Comparison of ENCODE assay signal across 1 cellular context in the genomic region with DNA sequence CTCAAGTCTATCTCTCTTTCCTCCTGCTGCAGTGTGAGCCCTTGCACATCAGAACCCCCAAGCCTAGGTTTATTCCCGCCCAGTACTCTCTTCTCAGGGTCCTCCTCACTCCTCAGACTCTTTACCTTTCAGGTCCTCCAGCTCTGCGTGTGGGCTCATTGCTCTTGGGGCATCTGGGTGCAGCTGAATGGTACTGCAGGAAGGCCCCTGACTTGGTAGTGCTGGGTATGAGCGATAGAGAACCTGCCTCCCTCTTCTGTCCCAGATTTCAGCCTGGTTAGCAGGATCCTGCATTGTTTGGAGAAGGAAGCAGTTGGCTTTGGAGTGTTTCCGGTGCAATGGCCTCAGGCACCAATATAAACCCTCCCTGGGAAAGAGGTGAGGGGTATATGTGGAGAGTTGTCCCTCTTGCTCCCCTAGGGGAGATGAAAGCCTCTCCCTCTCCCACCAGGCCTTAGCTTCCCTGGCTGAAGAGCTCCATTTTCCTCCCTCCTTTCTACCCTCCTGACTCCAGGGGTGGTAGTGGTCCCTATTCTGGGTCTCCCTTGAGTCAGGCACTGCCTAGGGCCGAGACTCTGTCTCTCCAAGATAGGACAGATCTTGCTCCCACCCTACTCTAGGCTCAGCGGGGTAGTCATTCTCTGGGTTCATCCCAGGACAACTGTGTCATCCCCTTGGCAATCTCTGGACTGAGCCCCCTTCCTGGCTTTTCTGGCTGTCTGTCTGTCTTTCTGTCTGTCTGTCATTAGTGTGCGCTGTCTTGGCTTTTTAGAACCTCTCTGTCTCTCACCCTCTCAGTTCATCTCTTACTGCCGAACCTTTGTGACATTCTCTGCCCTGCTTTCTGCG.
TF ChIP-seq lines count a peak whose summit lies in the region.

No MANE protein-coding gene starts in this region.

TF ChIP-seq in K562, 482 proteins besides CTCF, POLR2A, EP300 and RAD21:
- TF ChIP-seq GMEB1 (CRISPR knock-in tag; IDR thresholded peaks at IDR 0.05) (no peak), NR2C1 (IDR thresholded peaks at IDR 0.05) (no peak), NR2C1 (tag; IDR thresholded peaks at IDR 0.05) (peak; percentile 39; the same call in 1 of the 2 replicates), TEAD1 (CRISPR knock-in tag; IDR thresholded peaks at IDR 0.05) (no peak)
- TF ChIP-seq, protein P1, sequence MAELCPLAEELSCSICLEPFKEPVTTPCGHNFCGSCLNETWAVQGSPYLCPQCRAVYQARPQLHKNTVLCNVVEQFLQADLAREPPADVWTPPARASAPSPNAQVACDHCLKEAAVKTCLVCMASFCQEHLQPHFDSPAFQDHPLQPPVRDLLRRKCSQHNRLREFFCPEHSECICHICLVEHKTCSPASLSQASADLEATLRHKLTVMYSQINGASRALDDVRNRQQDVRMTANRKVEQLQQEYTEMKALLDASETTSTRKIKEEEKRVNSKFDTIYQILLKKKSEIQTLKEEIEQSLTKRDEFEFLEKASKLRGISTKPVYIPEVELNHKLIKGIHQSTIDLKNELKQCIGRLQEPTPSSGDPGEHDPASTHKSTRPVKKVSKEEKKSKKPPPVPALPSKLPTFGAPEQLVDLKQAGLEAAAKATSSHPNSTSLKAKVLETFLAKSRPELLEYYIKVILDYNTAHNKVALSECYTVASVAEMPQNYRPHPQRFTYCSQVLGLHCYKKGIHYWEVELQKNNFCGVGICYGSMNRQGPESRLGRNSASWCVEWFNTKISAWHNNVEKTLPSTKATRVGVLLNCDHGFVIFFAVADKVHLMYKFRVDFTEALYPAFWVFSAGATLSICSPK (IDR thresholded peaks at IDR 0.05; ENCODE audit: borderline replicate concordance): no peak
- TF ChIP-seq, protein P2, sequence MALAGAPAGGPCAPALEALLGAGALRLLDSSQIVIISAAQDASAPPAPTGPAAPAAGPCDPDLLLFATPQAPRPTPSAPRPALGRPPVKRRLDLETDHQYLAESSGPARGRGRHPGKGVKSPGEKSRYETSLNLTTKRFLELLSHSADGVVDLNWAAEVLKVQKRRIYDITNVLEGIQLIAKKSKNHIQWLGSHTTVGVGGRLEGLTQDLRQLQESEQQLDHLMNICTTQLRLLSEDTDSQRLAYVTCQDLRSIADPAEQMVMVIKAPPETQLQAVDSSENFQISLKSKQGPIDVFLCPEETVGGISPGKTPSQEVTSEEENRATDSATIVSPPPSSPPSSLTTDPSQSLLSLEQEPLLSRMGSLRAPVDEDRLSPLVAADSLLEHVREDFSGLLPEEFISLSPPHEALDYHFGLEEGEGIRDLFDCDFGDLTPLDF (CRISPR knock-in tag; IDR thresholded peaks at IDR 0.05): no peak
- TF ChIP-seq, protein P3, sequence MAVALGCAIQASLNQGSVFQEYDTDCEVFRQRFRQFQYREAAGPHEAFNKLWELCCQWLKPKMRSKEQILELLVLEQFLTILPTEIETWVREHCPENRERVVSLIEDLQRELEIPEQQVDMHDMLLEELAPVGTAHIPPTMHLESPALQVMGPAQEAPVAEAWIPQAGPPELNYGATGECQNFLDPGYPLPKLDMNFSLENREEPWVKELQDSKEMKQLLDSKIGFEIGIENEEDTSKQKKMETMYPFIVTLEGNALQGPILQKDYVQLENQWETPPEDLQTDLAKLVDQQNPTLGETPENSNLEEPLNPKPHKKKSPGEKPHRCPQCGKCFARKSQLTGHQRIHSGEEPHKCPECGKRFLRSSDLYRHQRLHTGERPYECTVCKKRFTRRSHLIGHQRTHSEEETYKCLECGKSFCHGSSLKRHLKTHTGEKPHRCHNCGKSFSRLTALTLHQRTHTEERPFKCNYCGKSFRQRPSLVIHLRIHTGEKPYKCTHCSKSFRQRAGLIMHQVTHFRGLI (CRISPR knock-in tag; IDR thresholded peaks at IDR 0.05): no peak
- TF ChIP-seq, protein P4, sequence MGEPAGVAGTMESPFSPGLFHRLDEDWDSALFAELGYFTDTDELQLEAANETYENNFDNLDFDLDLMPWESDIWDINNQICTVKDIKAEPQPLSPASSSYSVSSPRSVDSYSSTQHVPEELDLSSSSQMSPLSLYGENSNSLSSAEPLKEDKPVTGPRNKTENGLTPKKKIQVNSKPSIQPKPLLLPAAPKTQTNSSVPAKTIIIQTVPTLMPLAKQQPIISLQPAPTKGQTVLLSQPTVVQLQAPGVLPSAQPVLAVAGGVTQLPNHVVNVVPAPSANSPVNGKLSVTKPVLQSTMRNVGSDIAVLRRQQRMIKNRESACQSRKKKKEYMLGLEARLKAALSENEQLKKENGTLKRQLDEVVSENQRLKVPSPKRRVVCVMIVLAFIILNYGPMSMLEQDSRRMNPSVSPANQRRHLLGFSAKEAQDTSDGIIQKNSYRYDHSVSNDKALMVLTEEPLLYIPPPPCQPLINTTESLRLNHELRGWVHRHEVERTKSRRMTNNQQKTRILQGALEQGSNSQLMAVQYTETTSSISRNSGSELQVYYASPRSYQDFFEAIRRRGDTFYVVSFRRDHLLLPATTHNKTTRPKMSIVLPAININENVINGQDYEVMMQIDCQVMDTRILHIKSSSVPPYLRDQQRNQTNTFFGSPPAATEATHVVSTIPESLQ (CRISPR knock-in tag; IDR thresholded peaks at IDR 0.05): no peak
- TF ChIP-seq, protein P5, sequence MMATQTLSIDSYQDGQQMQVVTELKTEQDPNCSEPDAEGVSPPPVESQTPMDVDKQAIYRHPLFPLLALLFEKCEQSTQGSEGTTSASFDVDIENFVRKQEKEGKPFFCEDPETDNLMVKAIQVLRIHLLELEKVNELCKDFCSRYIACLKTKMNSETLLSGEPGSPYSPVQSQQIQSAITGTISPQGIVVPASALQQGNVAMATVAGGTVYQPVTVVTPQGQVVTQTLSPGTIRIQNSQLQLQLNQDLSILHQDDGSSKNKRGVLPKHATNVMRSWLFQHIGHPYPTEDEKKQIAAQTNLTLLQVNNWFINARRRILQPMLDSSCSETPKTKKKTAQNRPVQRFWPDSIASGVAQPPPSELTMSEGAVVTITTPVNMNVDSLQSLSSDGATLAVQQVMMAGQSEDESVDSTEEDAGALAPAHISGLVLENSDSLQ (IDR thresholded peaks at IDR 0.05): 0 out of 2 replicates have a peak, but pooled peaks have one; percentile 33
